ENCODE assay signal across 8 cellular contexts in genomic region chr12:54053625-54054441, GRCh38. TPM values are rescaled to one million over a fixed set of nuclear protein-coding genes. Genes with fewer than 3 reads are reported as not detected.
A peak's percentile ranks its signal among the peaks of the same experiment; 100 is the strongest.
DNase-seq lines count a peak whose midpoint lies in the region; ATAC-seq, FAIRE-seq and TF ChIP-seq lines count a peak whose summit lies in the region.

HOXC4 (plus strand) TSS chr12:54053835; CDS start chr12:54053923, 88 bp downstream.

- DNase-seq in GM12892 (ENCODE audit: insufficient read length) (peak; percentile 58), SK-N-DZ (ENCODE audit: low spot score) (peak; percentile 64), foreskin melanocyte (peak; percentile 67), progenitor cell of endocrine pancreas (ENCODE audit: low spot score, unreplicated experiment) (no peak), T-helper 9 cell (no peak), dedifferentiated amniotic fluid mesenchymal stem cell (ENCODE audit: extremely low spot score) (no peak)

- no peak for FAIRE-seq in GM12892 (lab: Jason Lieb, UNC)

- no peak; the same call in 1 of the 2 replicates for TF ChIP-seq POLR2A in GM12892 (IDR thresholded peaks at IDR 0.05; ENCODE audit: low read depth, low read length)

- peak; percentile 47 for ATAC-seq in HG02571 (IDR thresholded peaks at IDR 0.05; ENCODE audit: unreplicated experiment)
- ATAC-seq in HG03571 (IDR thresholded peaks at IDR 0.05; ENCODE audit: unreplicated experiment): no peak

- TF ChIP-seq CTCF in progenitor cell of endocrine pancreas (IDR thresholded peaks at IDR 0.05; ENCODE audit: unreplicated experiment): no peak

- H3K4me1 Mint-ChIP-seq in progenitor cell of endocrine pancreas (ENCODE audit: low read depth): peaks cover 66% of the 10 kb centered on the region

- H3K36me3 Mint-ChIP-seq in progenitor cell of endocrine pancreas (ENCODE audit: insufficient read depth): no peaks in the 10 kb centered on the region

- H3K9me3 Mint-ChIP-seq in progenitor cell of endocrine pancreas (ENCODE audit: low read depth): no peaks in the 10 kb centered on the region

- H3K27ac Mint-ChIP-seq in progenitor cell of endocrine pancreas: peak within 1 kb of the TSS; percentile 92

- H3K4me3 Mint-ChIP-seq in progenitor cell of endocrine pancreas (ENCODE audit: low read depth): peak within 1 kb of the TSS; percentile 93

- H3K27me3 Mint-ChIP-seq in progenitor cell of endocrine pancreas: peaks cover 39% of the 10 kb centered on the region

RNA-seq across cellular contexts. Expression of gene HOXC4, which starts in this region (rescaled TPM):
- 3.5 TPM for polyA plus RNA-seq in GM12892 (2012; ENCODE audit: missing spikeins)
- polyA plus RNA-seq in SK-N-DZ (2014; cell fraction: cytosol; rRNA removed): 4.8 and 5.1 TPM in 2 replicates
- 3.3 and 7.9 TPM in 2 replicates for polyA plus RNA-seq in SK-N-DZ (2014; cell fraction: nucleus; rRNA removed)
- 19.6 and 19.8 TPM in 2 replicates for total RNA-seq in progenitor cell of endocrine pancreas

Comparison
In these comparisons a context has a peak if more than half of its experiments do, and no peak if none do; other contexts are left out.
1. DNase-seq: peak in GM12892 (single experiment), SK-N-DZ (single experiment) and foreskin melanocyte (single experiment); none in progenitor cell of endocrine pancreas (single experiment), T-helper 9 cell (single experiment) and dedifferentiated amniotic fluid mesenchymal stem cell (single experiment).